ENCODE assay signal across 8 cellular contexts in the genomic region with DNA sequence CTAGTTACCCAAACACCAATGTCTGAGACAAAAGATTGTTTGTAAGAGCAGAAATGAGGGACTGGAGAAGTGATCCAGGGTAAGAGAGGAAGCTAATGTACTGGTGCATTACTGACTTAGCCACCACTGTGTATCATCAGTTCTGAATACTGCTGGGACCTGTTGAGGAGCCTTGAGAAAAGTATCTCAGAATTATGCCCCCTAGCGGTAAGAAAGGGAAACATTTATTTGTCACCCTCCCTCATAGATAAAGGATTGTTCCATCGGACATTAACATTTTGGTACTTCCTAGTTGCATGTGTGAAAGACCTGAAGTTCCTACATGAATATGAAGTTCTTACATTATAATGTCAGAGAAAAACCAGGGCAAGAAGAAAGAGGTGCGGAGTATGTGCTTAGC.
DNase-seq lines count a peak whose midpoint lies in the region; ATAC-seq and TF ChIP-seq lines count a peak whose summit lies in the region.

No MANE protein-coding gene starts in this region.

- H3K27me3 ChIP-seq in fibroblast of lung (ENCODE audit: control insufficient read depth, insufficient read depth, low read length), result no peaks in the 10 kb centered on the region

- no peak overlapping the region for H3K27ac ChIP-seq in fibroblast of lung (ENCODE audit: insufficient read depth, low read length)

- no peak for DNase-seq in CD14-positive monocyte (ENCODE audit: low spot score)
- peak; percentile 48 for DNase-seq in NB4 (ENCODE audit: low read depth)
- DNase-seq in fibroblast of lung (ENCODE audit: low read depth in 2 of 2), result peak in 1 of 2 donors; percentile 12
- no peak for DNase-seq in cortex of kidney (lab: John Stamatoyannopoulos, UW)
- DNase-seq in NCI-H524 treated with DMSO at 0.1 percent for 48 hours (lab: John Stamatoyannopoulos, UW), result no peak

- H3K9me3 ChIP-seq in fibroblast of lung (ENCODE audit: control insufficient read depth, insufficient read depth, low read depth, low read length), result no peaks in the 10 kb centered on the region

- H3K36me3 ChIP-seq in fibroblast of lung (ENCODE audit: control insufficient read depth, insufficient read depth, low read length), result no peaks in the 10 kb centered on the region

- H3K4me3 Mint-ChIP-seq in CD14-positive monocyte, result no peak overlapping the region

- H3K4me2 ChIP-seq in fibroblast of lung (ENCODE audit: extremely low read depth, insufficient read depth, low read length), result no peak overlapping the region

- H3K27me3 Mint-ChIP-seq in CD14-positive monocyte (ENCODE audit: low read depth in 3 of 3), result no peaks in the 10 kb centered on the region

- intact Hi-C loops in CD14-positive monocyte (cut with micrococcal nuclease), result no loop called here

- no peaks in the 10 kb centered on the region for H3K4me1 Mint-ChIP-seq in CD14-positive monocyte

- no peak overlapping the region for H3K9ac ChIP-seq in fibroblast of lung (ENCODE audit: insufficient read depth, low read length)

- H3K79me2 ChIP-seq in fibroblast of lung (ENCODE audit: control insufficient read depth, insufficient read depth, low read length), result no peaks in the 10 kb centered on the region

- H3K4me3 ChIP-seq in NB4 (ENCODE audit: low read depth, low read length) (no peak overlapping the region), fibroblast of lung (replicated peaks in 1 of 4; ENCODE audit: control extremely low read depth in 1 of 4, insufficient read depth in 1 of 4, low read depth in 3 of 4, low read length in 4 of 4) (no peak overlapping the region)

- no peaks in the 10 kb centered on the region for H3K4me1 ChIP-seq in fibroblast of lung (ENCODE audit: control insufficient read depth, extremely low read depth, insufficient read depth, low read length)

- no peaks in the 10 kb centered on the region for H3K36me3 Mint-ChIP-seq in CD14-positive monocyte

- TF ChIP-seq POLR2A in NB4 (IDR thresholded peaks at IDR 0.05; ENCODE audit: extremely low read depth, insufficient read length), result no peak

- no peak overlapping the region for H3K27ac Mint-ChIP-seq in CD14-positive monocyte

- peaks cover 0 to 1% (median 0%) of the 10 kb centered on the region in 7 donors for H3K9me3 Mint-ChIP-seq in CD14-positive monocyte

- no peak overlapping the region for H2AFZ ChIP-seq in fibroblast of lung (ENCODE audit: low read length)

- TF ChIP-seq CTCF in CD14-positive monocyte (IDR thresholded peaks at IDR 0.05) (peak; percentile 42), NB4 (IDR thresholded peaks at IDR 0.05; ENCODE audit: low read depth, low read length) (peak; percentile 28), fibroblast of lung (conservative IDR thresholded peaks at IDR 0.05 in 1 of 2, IDR thresholded peaks at IDR 0.05 in 1 of 2; ENCODE audit: low read depth in 1 of 2, low read length in 2 of 2) (peak; percentile 22 to 41)

- ATAC-seq in GM21528 (IDR thresholded peaks at IDR 0.05; ENCODE audit: low FRiP score, unreplicated experiment) (peak; percentile 87), GM19455 (IDR thresholded peaks at IDR 0.05; ENCODE audit: unreplicated experiment) (no peak), esophagus mucosa (no peak)

- H4K20me1 ChIP-seq in fibroblast of lung (ENCODE audit: control insufficient read depth, extremely low read depth, insufficient read depth, low read length), result no peaks in the 10 kb centered on the region
